In genomic region chr2:85504434-85505261, GRCh38 we compare ENCODE assay signal across 8 cellular contexts.
A peak's percentile ranks its signal among the peaks of the same experiment; 100 is the strongest.
DNase-seq lines count a peak whose midpoint lies in the region; ATAC-seq, FAIRE-seq and TF ChIP-seq lines count a peak whose summit lies in the region.

No MANE protein-coding gene starts in this region.

- no peak overlapping the region for H3K4me3 ChIP-seq in choroid plexus epithelial cell (ENCODE audit: low read depth, low read length)

- no peak for ATAC-seq in GM18909 (IDR thresholded peaks at IDR 0.05; ENCODE audit: poor library complexity, unreplicated experiment)
- ATAC-seq in GM19395 (IDR thresholded peaks at IDR 0.05; ENCODE audit: unreplicated experiment) = no peak
- ATAC-seq in GM21360 (IDR thresholded peaks at IDR 0.05; ENCODE audit: unreplicated experiment) = no peak

- TF ChIP-seq CTCF in choroid plexus epithelial cell (conservative IDR thresholded peaks at IDR 0.05; ENCODE audit: low read depth, low read length) = no peak

- DNase-seq in DMS 273 treated with DMSO at 0.1 percent for 48 hours (lab: John Stamatoyannopoulos, UW) (peak; percentile 94), NCI-H2171 treated with DMSO at 0.1 percent for 48 hours (lab: John Stamatoyannopoulos, UW) (peak; percentile 74), choroid plexus epithelial cell (ENCODE audit: low read depth) (peak; percentile 81), non-pigmented ciliary epithelial cell (ENCODE audit: low read depth) (peak; percentile 37), GM19239 (ENCODE audit: insufficient read length, low spot score) (no peak)

- FAIRE-seq in GM19239 (lab: Jason Lieb, UNC) = no peak
